In the genomic region with DNA sequence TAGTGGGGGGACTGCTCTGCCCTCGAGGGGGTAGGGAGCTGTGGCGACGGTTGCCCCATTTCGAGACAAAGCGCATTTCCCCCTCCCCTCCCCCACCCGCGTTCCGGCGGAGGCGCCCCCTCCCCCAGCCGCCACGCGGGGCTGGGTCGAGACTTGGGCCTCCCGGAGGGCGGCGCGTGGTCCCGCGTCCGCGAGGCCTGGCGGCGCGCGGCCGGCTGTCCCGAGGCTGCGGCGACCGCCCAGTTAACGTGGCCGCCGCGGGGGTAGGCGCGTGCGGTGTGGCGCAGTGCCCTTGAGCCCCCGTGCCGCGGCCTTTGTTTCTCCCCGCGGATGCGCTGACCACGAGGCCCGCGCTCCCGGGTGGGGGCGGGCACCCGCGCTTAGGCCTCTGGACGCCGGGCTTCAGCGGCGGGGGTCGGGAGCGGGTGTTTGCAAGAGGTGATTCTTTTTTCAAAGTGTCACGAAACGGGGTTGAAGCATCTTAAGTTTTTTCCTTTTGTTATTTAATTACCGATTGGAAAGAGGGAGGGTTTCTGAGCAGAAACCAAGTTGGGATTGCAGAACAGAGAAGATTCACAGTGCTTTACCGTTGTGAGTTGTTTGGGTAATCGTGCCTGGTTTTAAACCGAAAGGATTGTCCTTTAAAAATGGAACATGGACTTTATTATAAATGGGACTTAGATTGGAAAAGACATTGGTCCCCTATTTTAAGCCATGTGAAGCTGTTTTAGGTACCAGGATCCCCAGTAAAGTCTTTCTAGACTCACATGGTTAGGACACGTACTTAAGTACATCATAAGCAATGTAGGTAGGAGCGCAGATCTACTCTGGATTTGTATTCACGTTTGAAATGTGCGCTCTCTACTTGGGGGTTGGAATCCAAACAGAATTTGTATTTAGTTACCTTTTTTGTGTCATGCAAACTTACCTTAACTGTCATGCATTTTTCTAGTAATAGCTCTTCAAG, we compare ENCODE assay signal across 8 cellular contexts. TPM values are rescaled to one million over a fixed set of nuclear protein-coding genes. Genes with fewer than 3 reads are reported as not detected.
DNase-seq lines count a peak whose midpoint lies in the region; ATAC-seq and TF ChIP-seq lines count a peak whose summit lies in the region.

No MANE protein-coding gene starts in this region.

- H3K27me3 Mint-ChIP-seq in activated naive CD8-positive, alpha-beta T cell treated with anti-CD3 and anti-CD28 coated beads, Interleukin-2, amount 10 ng/mL, durations not matched to agents 7 days and 5 days = no peaks in the 10 kb centered on the region

- peak overlapping the region; percentile 88 for H3K27ac Mint-ChIP-seq in activated naive CD8-positive, alpha-beta T cell treated with anti-CD3 and anti-CD28 coated beads, Interleukin-2, amount 10 ng/mL, durations not matched to agents 7 days and 5 days

- intact Hi-C loops in left ventricle myocardium superior (cut with micrococcal nuclease) (no loop called here), posterior cingulate gyrus (cut with DNase I) (loop anchor here (2.0 to 10.0 kb wide), 4 partner anchors 88 to 462 kb away; a partner anchor contains a TSS), vagina (cut with DNase I) (loop anchor here (10.0 kb wide), 1 partner anchor 952 kb away; a partner anchor contains a TSS)

- in situ Hi-C loops in G401 (cut with HindIII; ENCODE audit: low sequenced_read_pairs) = no loop called here

- H3K4me1 ChIP-seq in RWPE2 (ENCODE audit: insufficient read depth, poor library complexity, severe bottlenecking) (peaks cover 19% of the 10 kb centered on the region), vagina (peaks cover 43% of the 10 kb centered on the region)

- H3K4me3 ChIP-seq in RWPE2 (ENCODE audit: severe bottlenecking) (peak overlapping the region; percentile 97), vagina (peak overlapping the region; percentile 81 to 98)

- H3K4me3 Mint-ChIP-seq in activated naive CD8-positive, alpha-beta T cell treated with anti-CD3 and anti-CD28 coated beads, Interleukin-2, amount 10 ng/mL, durations not matched to agents 7 days and 5 days = peak overlapping the region; percentile 90

- POLR2A ChIA-PET in activated naive CD8-positive, alpha-beta T cell treated with anti-CD3 and anti-CD28 coated beads, Interleukin-2, amount 10 ng/mL, durations not matched to agents 7 days and 5 days (lab: Charles Lee) = interaction anchor here (0.7 to 7.2 kb wide), 19 partner anchors 10 to 1538 kb away, joined by 3 to 107 read pairs (median 6); a partner anchor contains a TSS

- no peaks in the 10 kb centered on the region for H3K9me3 ChIP-seq in RWPE2 (ENCODE audit: severe bottlenecking)
- no peaks in the 10 kb centered on the region for H3K9me3 ChIP-seq in vagina

- H3K27me3 ChIP-seq in RWPE2 (ENCODE audit: insufficient read depth, poor library complexity, severe bottlenecking) = no peaks in the 10 kb centered on the region
- H3K27me3 ChIP-seq in vagina = no peaks in the 10 kb centered on the region

- peaks cover 31% of the 10 kb centered on the region for H3K4me1 Mint-ChIP-seq in activated naive CD8-positive, alpha-beta T cell treated with anti-CD3 and anti-CD28 coated beads, Interleukin-2, amount 10 ng/mL, durations not matched to agents 7 days and 5 days

- H3K36me3 ChIP-seq in RWPE2 (ENCODE audit: low read depth) (peaks cover 78% of the 10 kb centered on the region), vagina (peaks cover 0 to 15% of the 10 kb centered on the region in 2 donors)

- no peaks in the 10 kb centered on the region for H3K9me3 Mint-ChIP-seq in activated naive CD8-positive, alpha-beta T cell treated with anti-CD3 and anti-CD28 coated beads, Interleukin-2, amount 10 ng/mL, durations not matched to agents 7 days and 5 days

- peak overlapping the region; percentile 90 for H3K27ac ChIP-seq in RWPE2 (ENCODE audit: poor library complexity, severe bottlenecking)
- peak overlapping the region; percentile 100 for H3K27ac ChIP-seq in vagina

- TF ChIP-seq POLR2A in vagina (IDR thresholded peaks at IDR 0.05) = no peak

- peaks cover 54% of the 10 kb centered on the region for H3K36me3 Mint-ChIP-seq in activated naive CD8-positive, alpha-beta T cell treated with anti-CD3 and anti-CD28 coated beads, Interleukin-2, amount 10 ng/mL, durations not matched to agents 7 days and 5 days

- TF ChIP-seq CTCF in RWPE2 (IDR thresholded peaks at IDR 0.05; ENCODE audit: poor library complexity, severe bottlenecking) (no peak), vagina (IDR thresholded peaks at IDR 0.05) (no peak)

- peak; percentile 14 for ATAC-seq in HG02970 (IDR thresholded peaks at IDR 0.05; ENCODE audit: low FRiP score, unreplicated experiment)
- ATAC-seq in RWPE2 (ENCODE audit: low read depth) = no peak
- no peak for ATAC-seq in activated naive CD8-positive, alpha-beta T cell treated with anti-CD3 and anti-CD28 coated beads, Interleukin-2, amount 10 ng/mL, durations not matched to agents 7 days and 5 days (ENCODE audit: low read depth)
- ATAC-seq in left ventricle myocardium superior = peak; percentile 21

- peak; percentile 72 for DNase-seq in G401 (ENCODE audit: low spot score)
- DNase-seq in RWPE2 (ENCODE audit: low spot score) = no peak
- peak; percentile 70 for DNase-seq in activated naive CD8-positive, alpha-beta T cell treated with anti-CD3 and anti-CD28 coated beads, Interleukin-2, amount 10 ng/mL, durations not matched to agents 7 days and 5 days
- peak; percentile 71 for DNase-seq in left ventricle myocardium superior
- peak in 9 of 10 donors; percentile 28 to 90 (median 50) for DNase-seq in posterior cingulate gyrus
- DNase-seq in vagina (ENCODE audit: extremely low spot score in 2 of 2) = no peak
- DNase-seq in SHP77 treated with DMSO at 0.1 percent for 48 hours (lab: John Stamatoyannopoulos, UW) = no peak

RNA-seq across cellular contexts. Expression of a gene that starts 0.8 kb away (rescaled TPM):
- 344 and 437 TPM in 2 replicates for total RNA-seq in G401 (2014; rRNA removed; shearing (Covaris generic))
- total RNA-seq in activated naive CD8-positive, alpha-beta T cell treated with anti-CD3 and anti-CD28 coated beads, Interleukin-2, amount 10 ng/mL, durations not matched to agents 7 days and 5 days = 100 to 1,000 TPM; 227 to 235 TPM
- total RNA-seq in left ventricle myocardium superior = 61.3 TPM
- total RNA-seq in vagina = 52.1 TPM

RNA-seq across cellular contexts. Expression of a gene that starts 1.8 kb away (rescaled TPM):
- total RNA-seq in G401 (2014; rRNA removed; shearing (Covaris generic)) = 256 and 358 TPM in 2 replicates
- total RNA-seq in activated naive CD8-positive, alpha-beta T cell treated with anti-CD3 and anti-CD28 coated beads, Interleukin-2, amount 10 ng/mL, durations not matched to agents 7 days and 5 days = 100 to 1,000 TPM; 653 to 667 TPM
- total RNA-seq in left ventricle myocardium superior (430 TPM), vagina (222 TPM)

RNA-seq across cellular contexts. Expression of a gene that starts 50.3 kb away (rescaled TPM):
- 211 and 236 TPM in 2 replicates for total RNA-seq in G401 (2014; rRNA removed; shearing (Covaris generic))
- total RNA-seq in activated naive CD8-positive, alpha-beta T cell treated with anti-CD3 and anti-CD28 coated beads, Interleukin-2, amount 10 ng/mL, durations not matched to agents 7 days and 5 days = 10 to 100 TPM in 1 of 2 experiments, 1 to 10 TPM in 1; 10.0 to 10.3 TPM
- 0.94 TPM for total RNA-seq in left ventricle myocardium superior
- total RNA-seq in vagina = 5.2 TPM

Comparison
In these comparisons a context has a peak if more than half of its experiments do, and no peak if none do; other contexts are left out.
1. DNase-seq: peak in G401 (single experiment), activated naive CD8-positive, alpha-beta T cell treated with anti-CD3 and anti-CD28 coated beads, Interleukin-2, amount 10 ng/mL, durations not matched to agents 7 days and 5 days (single experiment), left ventricle myocardium superior (single experiment) and posterior cingulate gyrus (9 of 10); none in RWPE2 (single experiment), vagina (0 of 2) and SHP77 treated with DMSO at 0.1 percent for 48 hours (single experiment).
2. ATAC-seq: peak in HG02970 (single experiment) and left ventricle myocardium superior (single experiment); none in RWPE2 (single experiment) and activated naive CD8-positive, alpha-beta T cell treated with anti-CD3 and anti-CD28 coated beads, Interleukin-2, amount 10 ng/mL, durations not matched to agents 7 days and 5 days (single experiment).
3. RNA of a gene that starts 50.3 kb away (total RNA-seq): 211 to 236 TPM in G401; 10.0 to 10.3 TPM in activated naive CD8-positive, alpha-beta T cell treated with anti-CD3 and anti-CD28 coated beads, Interleukin-2, amount 10 ng/mL, durations not matched to agents 7 days and 5 days, 5.2 TPM in vagina (single experiment) and 0.94 TPM in left ventricle myocardium superior (single experiment); every median in the first group is over 10 times any median in the second.